ENCODE assay signal across 1 cellular context in genomic region chr19:4246767-4247593, GRCh38.
TF ChIP-seq lines count a peak whose summit lies in the region.

YJU2 (plus strand) TSS chr19:4247080; CDS start chr19:4247147, 67 bp downstream.

TF ChIP-seq in HepG2, 621 proteins besides CTCF, POLR2A, EP300 and RAD21 (continued from another document and continues in another):
- TF ChIP-seq ZNF512B (CRISPR knock-in tag; IDR thresholded peaks at IDR 0.05; ENCODE audit: borderline replicate concordance), result no peak
- no peak for TF ChIP-seq ZNF142 (CRISPR knock-in tag; IDR thresholded peaks at IDR 0.05)
- TF ChIP-seq ARNT (IDR thresholded peaks at IDR 0.05), result no peak
- no peak for TF ChIP-seq ZNF646 (CRISPR knock-in tag; IDR thresholded peaks at IDR 0.05)
- no peak for TF ChIP-seq TGIF2 (CRISPR knock-in tag; IDR thresholded peaks at IDR 0.05)
- no peak for TF ChIP-seq ZNF33B (CRISPR knock-in tag; IDR thresholded peaks at IDR 0.05)
- TF ChIP-seq ARNT2 (CRISPR knock-in tag; IDR thresholded peaks at IDR 0.05; ENCODE audit: low read depth), result 0 out of 2 replicates have a peak, but pooled peaks have one; percentile 1
- TF ChIP-seq TOPORS (CRISPR knock-in tag; IDR thresholded peaks at IDR 0.05), result 0 out of 2 replicates have a peak, but pooled peaks have one; percentile 10
- TF ChIP-seq CENPBD1 (CRISPR knock-in tag; IDR thresholded peaks at IDR 0.05; ENCODE audit: borderline replicate concordance, low read depth), result no peak
- TF ChIP-seq ZNF75D (CRISPR knock-in tag; IDR thresholded peaks at IDR 0.05; ENCODE audit: borderline replicate concordance), result no peak
- TF ChIP-seq POLR2AphosphoS2 (IDR thresholded peaks at IDR 0.05; ENCODE audit: low read depth, low read length), result no peak
- peak; percentile 91 for TF ChIP-seq SAP130 (CRISPR knock-in tag; IDR thresholded peaks at IDR 0.05; ENCODE audit: low read depth)
- TF ChIP-seq ZBTB43 (CRISPR knock-in tag; conservative IDR thresholded peaks at IDR 0.05), result 0 out of 2 replicates have a peak, but pooled peaks have one; percentile 44
- peak; percentile 100 for TF ChIP-seq NFYC (CRISPR knock-in tag; IDR thresholded peaks at IDR 0.05)
- no peak for TF ChIP-seq ZNF552 (CRISPR knock-in tag; IDR thresholded peaks at IDR 0.05; ENCODE audit: borderline replicate concordance)
- TF ChIP-seq REPIN1 (CRISPR knock-in tag; IDR thresholded peaks at IDR 0.05; ENCODE audit: borderline replicate concordance, low read depth), result no peak; the same call in 1 of the 2 replicates
- peak; percentile 7 for TF ChIP-seq SKI (IDR thresholded peaks at IDR 0.05; ENCODE audit: partially characterized antibody)
- no peak for TF ChIP-seq AFF4 (CRISPR knock-in tag; IDR thresholded peaks at IDR 0.05)
- TF ChIP-seq KMT2A (CRISPR knock-in tag; IDR thresholded peaks at IDR 0.05), result peak; percentile 81; the same call in 1 of the 2 replicates
- peak in 1 of 2 experiments; percentile 79; a peak in 1 of 4 replicates for TF ChIP-seq KLF16 (CRISPR knock-in tag; IDR thresholded peaks at IDR 0.05)
- no peak for TF ChIP-seq CENPT (CRISPR knock-in tag; IDR thresholded peaks at IDR 0.05; ENCODE audit: low read depth)
- no peak for TF ChIP-seq FLYWCH1 (CRISPR knock-in tag; IDR thresholded peaks at IDR 0.05)
- no peak for TF ChIP-seq PTBP1 (IDR thresholded peaks at IDR 0.05; ENCODE audit: low read depth, low read length, poor library complexity, severe bottlenecking)
- TF ChIP-seq ZNF747 (CRISPR knock-in tag; IDR thresholded peaks at IDR 0.05; ENCODE audit: borderline replicate concordance), result no peak
- no peak for TF ChIP-seq CEBPB (IDR thresholded peaks at IDR 0.05; ENCODE audit: borderline replicate concordance, low read depth, low read length)
- TF ChIP-seq ZNF33A (CRISPR knock-in tag; IDR thresholded peaks at IDR 0.05; ENCODE audit: borderline replicate concordance), result no peak
- TF ChIP-seq MXD4 (CRISPR knock-in tag; IDR thresholded peaks at IDR 0.05), result peak; percentile 87
- TF ChIP-seq ZNF713 (CRISPR knock-in tag; IDR thresholded peaks at IDR 0.05), result no peak
- no peak for TF ChIP-seq ZFP37 (CRISPR knock-in tag; IDR thresholded peaks at IDR 0.05; ENCODE audit: borderline replicate concordance)
- TF ChIP-seq NFKBIZ (CRISPR knock-in tag; IDR thresholded peaks at IDR 0.05), result no peak; the same call in 1 of the 2 replicates
- TF ChIP-seq KLF15 (CRISPR knock-in tag; IDR thresholded peaks at IDR 0.05; ENCODE audit: borderline replicate concordance), result no peak; the same call in 1 of the 2 replicates
- TF ChIP-seq ZNF530 (CRISPR knock-in tag; IDR thresholded peaks at IDR 0.05; ENCODE audit: low read depth), result no peak
- TF ChIP-seq ATF3 (CRISPR knock-in tag; IDR thresholded peaks at IDR 0.05), result peak; percentile 21; the same call in 1 of the 2 replicates
- peak; percentile 44; the same call in 1 of the 2 replicates for TF ChIP-seq MED1 (CRISPR knock-in tag; IDR thresholded peaks at IDR 0.05)
- TF ChIP-seq ZNF800 (CRISPR knock-in tag; IDR thresholded peaks at IDR 0.05), result no peak
- TF ChIP-seq TAF1 (CRISPR knock-in tag; IDR thresholded peaks at IDR 0.05), result peak; percentile 57; the same call in 1 of the 2 replicates
